In the genomic region with DNA sequence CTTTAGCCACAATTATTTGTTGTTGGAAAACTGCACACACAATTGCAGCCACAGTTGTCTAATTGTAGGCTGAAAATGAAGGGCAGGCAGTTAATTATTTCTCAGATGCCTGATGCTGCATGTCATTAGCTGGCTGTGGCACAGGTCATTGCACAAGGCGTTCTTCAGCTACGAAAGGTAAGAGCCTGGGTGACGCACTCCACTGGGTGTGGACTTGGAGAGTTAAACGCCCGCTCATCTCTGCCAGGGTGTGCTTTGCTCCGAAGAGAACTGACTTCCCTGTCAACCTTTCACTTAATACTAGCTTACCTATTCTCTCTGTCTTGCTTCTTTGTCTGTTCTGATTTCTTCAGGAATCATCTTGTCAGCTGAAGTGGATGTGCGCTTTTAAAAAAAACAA, we compare ENCODE assay signal across 10 cellular contexts.
A peak's percentile ranks its signal among the peaks of the same experiment; 100 is the strongest.
DNase-seq lines count a peak whose midpoint lies in the region; ATAC-seq, FAIRE-seq and TF ChIP-seq lines count a peak whose summit lies in the region.
"Had no signal": no experiment of that assay in that cellular context is flagged by ENCODE, and none has a peak within 500 bp of the region (broad histone marks: within the 10 kb centered on the region; RNA-seq: fewer than 3 reads in every experiment).

No MANE protein-coding gene starts in this region.

- intact Hi-C loops in left cardiac atrium (cut with DNase I): no loop called here
- intact Hi-C loops in Right ventricle myocardium inferior (cut with DNase I): no loop called here
- intact Hi-C loops in colonic mucosa (cut with DNase I): no loop called here
- intact Hi-C loops in HepG2 (cut with micrococcal nuclease; ENCODE audit: unreplicated experiment): no loop called here

- TF ChIP-seq POLR2A in HepG2 (IDR thresholded peaks at IDR 0.05; ENCODE audit: insufficient read depth in 1 of 2, low read depth in 2 of 2, low read length in 2 of 2): no peak

- DNase-seq in left cardiac atrium (peak; percentile 40), Right ventricle myocardium inferior (ENCODE audit: missing footprints) (no peak), colonic mucosa (peak; percentile 84), HepG2 (ENCODE audit: low spot score) (no peak), NCI-H1092 (lab: John Stamatoyannopoulos, UW) (no peak)
- no peak for DNase-seq in activated CD4-positive, alpha-beta T cell treated with anti-CD3 and anti-CD28 coated beads for 4 hours
- DNase-seq: stimulated activated CD4-positive, alpha-beta T cell treated with anti-CD3 and anti-CD28 coated beads, Interleukin-4, amount 100 ng/mL, for 4 hours; substantia nigra had no signal

- H3K79me2 ChIP-seq in HepG2 (ENCODE audit: insufficient read depth, low read length): no peaks in the 10 kb centered on the region

- WGBS in HepG2 (ENCODE audit: low lambda C conversion rate): 22% methylated on average over 7 of the region's 7 CpGs

- H3K4me3 ChIP-seq in colonic mucosa (no peak overlapping the region), HepG2 (replicated peaks in 1 of 3; ENCODE audit: insufficient read depth in 1 of 3, low read depth in 2 of 3, low read length in 3 of 3) (no peak overlapping the region)

- POLR2A ChIA-PET in HepG2 (lab: Yijun Ruan, JAX): no interaction called here

- no peaks in the 10 kb centered on the region for H3K27me3 ChIP-seq in colonic mucosa
- H3K27me3 ChIP-seq in HepG2 (ENCODE audit: control insufficient read depth in 1 of 2, insufficient read depth in 2 of 2, low read length in 2 of 2): peaks cover 0 to 16% of the 10 kb centered on the region in 2 experiments; a peak in 1 of 5 replicates

- H3K27ac ChIP-seq in colonic mucosa: peak overlapping the region; percentile 41
- H3K27ac ChIP-seq in HepG2 (ENCODE audit: extremely low read length, insufficient read depth, low read length): no peak overlapping the region

- TF ChIP-seq CTCF in colonic mucosa (IDR thresholded peaks at IDR 0.05): no peak
- no peak for TF ChIP-seq CTCF in HepG2 (CRISPR knock-in tag; IDR thresholded peaks at IDR 0.05)

- no peaks in the 10 kb centered on the region for H4K20me1 ChIP-seq in HepG2 (ENCODE audit: insufficient read depth, low read length)

- peak in 1 of 2 donors; percentile 93 for ATAC-seq in left cardiac atrium
- ATAC-seq in Right ventricle myocardium inferior: no peak
- no peak; the same call in 2 of the 3 replicates for ATAC-seq in HepG2
- ATAC-seq in HG02623 (IDR thresholded peaks at IDR 0.05; ENCODE audit: unreplicated experiment): no peak
- no peak for ATAC-seq in HG03159 (IDR thresholded peaks at IDR 0.05; ENCODE audit: unreplicated experiment)

- no peak for FAIRE-seq in HepG2 (lab: Jason Lieb, UNC)

- CTCF ChIA-PET in HepG2 (lab: Yijun Ruan, JAX; ENCODE audit: low intra/inter-chr PET ratio, low total read pairs): no interaction called here

- no peaks in the 10 kb centered on the region for H3K36me3 ChIP-seq in colonic mucosa
- H3K36me3 ChIP-seq in HepG2 (replicated peaks in 1 of 2; ENCODE audit: control insufficient read depth in 1 of 2, insufficient read depth in 2 of 2, low read length in 2 of 2): no peaks in the 10 kb centered on the region

- TF ChIP-seq RAD21 in HepG2 (CRISPR knock-in tag; IDR thresholded peaks at IDR 0.05): no peak

- in situ Hi-C loops in HepG2 (cut with HindIII; ENCODE audit: extremely low pct_ligation_motif_present, low pct_unique_long_range_greater_than_20kb): no loop called here

- H3K4me1 ChIP-seq in colonic mucosa (no peaks in the 10 kb centered on the region), HepG2 (ENCODE audit: insufficient read depth, low read length) (no peaks in the 10 kb centered on the region)

- no TSS peak for BruUV-seq in HepG2 (replicated peaks; lab: Mats Ljungman, UMichigan)

- no peak overlapping the region for H3K9ac ChIP-seq in colonic mucosa (ENCODE audit: low read depth in 2 of 2, low read length in 2 of 2)
- no peak overlapping the region for H3K9ac ChIP-seq in HepG2 (ENCODE audit: insufficient read depth, low read depth, low read length)

- H2AFZ ChIP-seq in HepG2 (ENCODE audit: low read length): no peak overlapping the region

- TF ChIP-seq EP300 in HepG2 (IDR thresholded peaks at IDR 0.05; ENCODE audit: low read depth in 2 of 2, low read length in 2 of 2) (no peak), HepG2 (CRISPR knock-in tag; IDR thresholded peaks at IDR 0.05; ENCODE audit: borderline replicate concordance) (no peak)

- no peaks in the 10 kb centered on the region for H3K9me3 ChIP-seq in colonic mucosa
- no peaks in the 10 kb centered on the region; the same call in 1 of the 2 replicates for H3K9me3 ChIP-seq in HepG2 (ENCODE audit: low read length)

- 0 out of 2 replicates have a peak overlapping the region, but pooled peaks have one; percentile 1 for H3K4me2 ChIP-seq in HepG2 (ENCODE audit: low read depth, low read length)

TF ChIP-seq in HepG2, 621 proteins besides CTCF, POLR2A, EP300 and RAD21:
- TF ChIP-seq RELA (CRISPR knock-in tag; IDR thresholded peaks at IDR 0.05) (no peak), PITX1 (CRISPR knock-in tag; IDR thresholded peaks at IDR 0.05) (no peak)
- TF ChIP-seq, protein P1, sequence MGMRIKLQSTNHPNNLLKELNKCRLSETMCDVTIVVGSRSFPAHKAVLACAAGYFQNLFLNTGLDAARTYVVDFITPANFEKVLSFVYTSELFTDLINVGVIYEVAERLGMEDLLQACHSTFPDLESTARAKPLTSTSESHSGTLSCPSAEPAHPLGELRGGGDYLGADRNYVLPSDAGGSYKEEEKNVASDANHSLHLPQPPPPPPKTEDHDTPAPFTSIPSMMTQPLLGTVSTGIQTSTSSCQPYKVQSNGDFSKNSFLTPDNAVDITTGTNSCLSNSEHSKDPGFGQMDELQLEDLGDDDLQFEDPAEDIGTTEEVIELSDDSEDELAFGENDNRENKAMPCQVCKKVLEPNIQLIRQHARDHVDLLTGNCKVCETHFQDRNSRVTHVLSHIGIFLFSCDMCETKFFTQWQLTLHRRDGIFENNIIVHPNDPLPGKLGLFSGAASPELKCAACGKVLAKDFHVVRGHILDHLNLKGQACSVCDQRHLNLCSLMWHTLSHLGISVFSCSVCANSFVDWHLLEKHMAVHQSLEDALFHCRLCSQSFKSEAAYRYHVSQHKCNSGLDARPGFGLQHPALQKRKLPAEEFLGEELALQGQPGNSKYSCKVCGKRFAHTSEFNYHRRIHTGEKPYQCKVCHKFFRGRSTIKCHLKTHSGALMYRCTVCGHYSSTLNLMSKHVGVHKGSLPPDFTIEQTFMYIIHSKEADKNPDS (CRISPR knock-in tag; IDR thresholded peaks at IDR 0.05): no peak

Comparison
In these comparisons a context has a peak if more than half of its experiments do, and no peak if none do; other contexts are left out.
1. DNase-seq: peak in left cardiac atrium (single experiment) and colonic mucosa (single experiment); none in Right ventricle myocardium inferior (single experiment), HepG2 (single experiment), NCI-H1092 (single experiment) and activated CD4-positive, alpha-beta T cell treated with anti-CD3 and anti-CD28 coated beads for 4 hours (0 of 2).